1 cellular context compared by ENCODE assay signal in genomic region chr19:17855333-17856152, GRCh38.
TF ChIP-seq lines count a peak whose summit lies in the region.

No MANE protein-coding gene starts in this region.

TF ChIP-seq in HepG2, 621 proteins besides CTCF, POLR2A, EP300 and RAD21 (continued from another document and continues in another):
- no peak for TF ChIP-seq TRAFD1 (CRISPR knock-in tag; IDR thresholded peaks at IDR 0.05; ENCODE audit: borderline replicate concordance)
- 0 out of 2 replicates have a peak, but pooled peaks have one; percentile 23 for TF ChIP-seq ELF3 (CRISPR knock-in tag; IDR thresholded peaks at IDR 0.05)
- TF ChIP-seq ZNF232 (CRISPR knock-in tag; IDR thresholded peaks at IDR 0.05; ENCODE audit: borderline replicate concordance), result no peak
- TF ChIP-seq HNF4A (CRISPR knock-in tag; IDR thresholded peaks at IDR 0.05), result no peak
- no peak for TF ChIP-seq ZNF724P (CRISPR knock-in tag; IDR thresholded peaks at IDR 0.05; ENCODE audit: borderline replicate concordance)
- TF ChIP-seq ETV5 (CRISPR knock-in tag; IDR thresholded peaks at IDR 0.05; ENCODE audit: borderline replicate concordance), result no peak
- TF ChIP-seq ZNF317 (CRISPR knock-in tag; IDR thresholded peaks at IDR 0.05), result no peak
- no peak for TF ChIP-seq TOE1 (CRISPR knock-in tag; IDR thresholded peaks at IDR 0.05)
- TF ChIP-seq ZBTB20 (CRISPR knock-in tag; IDR thresholded peaks at IDR 0.05; ENCODE audit: borderline replicate concordance, low read depth), result no peak
- no peak for TF ChIP-seq THAP7 (CRISPR knock-in tag; IDR thresholded peaks at IDR 0.05)
- no peak for TF ChIP-seq CBX2 (IDR thresholded peaks at IDR 0.05; ENCODE audit: low read depth, low read length)
- TF ChIP-seq CBX2 (CRISPR knock-in tag; IDR thresholded peaks at IDR 0.05; ENCODE audit: low read depth), result no peak
- no peak for TF ChIP-seq MAFF (IDR thresholded peaks at IDR 0.05; ENCODE audit: low read depth, low read length)
- TF ChIP-seq CEBPG (CRISPR knock-in tag; IDR thresholded peaks at IDR 0.05), result no peak
- TF ChIP-seq PHF8 (CRISPR knock-in tag; IDR thresholded peaks at IDR 0.05), result no peak
- TF ChIP-seq ZEB1 (IDR thresholded peaks at IDR 0.05; ENCODE audit: insufficient replicate concordance, low read depth), result no peak
- no peak for TF ChIP-seq TFE3 (CRISPR knock-in tag; IDR thresholded peaks at IDR 0.05)
- no peak for TF ChIP-seq GABPA (IDR thresholded peaks at IDR 0.05; ENCODE audit: low read depth, low read length)
- no peak for TF ChIP-seq GABPA (CRISPR knock-in tag; IDR thresholded peaks at IDR 0.05; ENCODE audit: low read depth)
- TF ChIP-seq ZNF510 (CRISPR knock-in tag; IDR thresholded peaks at IDR 0.05; ENCODE audit: low read depth), result no peak
- no peak for TF ChIP-seq ZKSCAN1 (IDR thresholded peaks at IDR 0.05; ENCODE audit: low read length)
- peak; percentile 50; the same call in 1 of the 2 replicates for TF ChIP-seq HOXA3 (CRISPR knock-in tag; IDR thresholded peaks at IDR 0.05)
- no peak for TF ChIP-seq REPIN1 (CRISPR knock-in tag; IDR thresholded peaks at IDR 0.05; ENCODE audit: borderline replicate concordance, low read depth)
- TF ChIP-seq ATF1 (CRISPR knock-in tag; IDR thresholded peaks at IDR 0.05), result no peak
- no peak for TF ChIP-seq ZNF572 (CRISPR knock-in tag; IDR thresholded peaks at IDR 0.05)
- TF ChIP-seq ZNF24 (IDR thresholded peaks at IDR 0.05), result no peak
- TF ChIP-seq ZNF326 (CRISPR knock-in tag; IDR thresholded peaks at IDR 0.05; ENCODE audit: borderline replicate concordance), result no peak
- TF ChIP-seq ZNF773 (CRISPR knock-in tag; IDR thresholded peaks at IDR 0.05; ENCODE audit: borderline replicate concordance), result no peak
- TF ChIP-seq ZNF784 (CRISPR knock-in tag; IDR thresholded peaks at IDR 0.05; ENCODE audit: borderline replicate concordance), result no peak
- no peak for TF ChIP-seq ATF6 (CRISPR knock-in tag; conservative IDR thresholded peaks at IDR 0.05)
- no peak for TF ChIP-seq EZH2 (conservative IDR thresholded peaks at IDR 0.05; ENCODE audit: low read depth, low read length)
- no peak for TF ChIP-seq IRF9 (CRISPR knock-in tag; IDR thresholded peaks at IDR 0.05; ENCODE audit: borderline replicate concordance)
- no peak for TF ChIP-seq ZBTB1 (CRISPR knock-in tag; IDR thresholded peaks at IDR 0.05; ENCODE audit: borderline replicate concordance)
- TF ChIP-seq MLLT10 (CRISPR knock-in tag; IDR thresholded peaks at IDR 0.05), result no peak
- no peak for TF ChIP-seq CREM (IDR thresholded peaks at IDR 0.05)
- no peak for TF ChIP-seq CREM (CRISPR knock-in tag; IDR thresholded peaks at IDR 0.05)
- TF ChIP-seq FOXM1 (CRISPR knock-in tag; IDR thresholded peaks at IDR 0.05), result no peak
- no peak for TF ChIP-seq ZNF225 (CRISPR knock-in tag; IDR thresholded peaks at IDR 0.05)
- TF ChIP-seq ZNF367 (CRISPR knock-in tag; IDR thresholded peaks at IDR 0.05; ENCODE audit: borderline replicate concordance), result no peak
- TF ChIP-seq ATF4 (CRISPR knock-in tag; IDR thresholded peaks at IDR 0.05), result no peak
- TF ChIP-seq KDM6A (CRISPR knock-in tag; IDR thresholded peaks at IDR 0.05; ENCODE audit: low read depth), result no peak
- no peak for TF ChIP-seq PATZ1 (CRISPR knock-in tag; IDR thresholded peaks at IDR 0.05)
- TF ChIP-seq PHB2 (IDR thresholded peaks at IDR 0.05; ENCODE audit: partially characterized antibody), result no peak
- no peak for TF ChIP-seq GPN1 (CRISPR knock-in tag; IDR thresholded peaks at IDR 0.05; ENCODE audit: borderline replicate concordance)
- peak; percentile 59; the same call in 1 of the 2 replicates for TF ChIP-seq NFKB2 (CRISPR knock-in tag; IDR thresholded peaks at IDR 0.05; ENCODE audit: borderline replicate concordance)
- no peak for TF ChIP-seq SP4 (CRISPR knock-in tag; IDR thresholded peaks at IDR 0.05)
- TF ChIP-seq DRAP1 (CRISPR knock-in tag; IDR thresholded peaks at IDR 0.05), result no peak
- TF ChIP-seq CREB1 (IDR thresholded peaks at IDR 0.05), result no peak
- no peak for TF ChIP-seq CREB1 (CRISPR knock-in tag; IDR thresholded peaks at IDR 0.05)
- TF ChIP-seq IRF1 (CRISPR knock-in tag; IDR thresholded peaks at IDR 0.05; ENCODE audit: low read depth), result no peak
- TF ChIP-seq SKIL (CRISPR knock-in tag; IDR thresholded peaks at IDR 0.05; ENCODE audit: borderline replicate concordance), result no peak
- TF ChIP-seq KDM5B (CRISPR knock-in tag; IDR thresholded peaks at IDR 0.05; ENCODE audit: borderline replicate concordance), result no peak
- TF ChIP-seq ZNF20 (CRISPR knock-in tag; IDR thresholded peaks at IDR 0.05), result no peak
- no peak for TF ChIP-seq ZNF616 (CRISPR knock-in tag; IDR thresholded peaks at IDR 0.05; ENCODE audit: low read depth)
- no peak for TF ChIP-seq ZNF468 (CRISPR knock-in tag; IDR thresholded peaks at IDR 0.05)
- no peak for TF ChIP-seq ZC3H4 (CRISPR knock-in tag; IDR thresholded peaks at IDR 0.05; ENCODE audit: borderline replicate concordance)
- no peak for TF ChIP-seq BCL6 (CRISPR knock-in tag; IDR thresholded peaks at IDR 0.05)
- TF ChIP-seq ZNF629 (CRISPR knock-in tag; conservative IDR thresholded peaks at IDR 0.05), result no peak
- no peak for TF ChIP-seq ZNF607 (CRISPR knock-in tag; IDR thresholded peaks at IDR 0.05; ENCODE audit: borderline replicate concordance)
- TF ChIP-seq ZNF605 (CRISPR knock-in tag; IDR thresholded peaks at IDR 0.05), result 0 out of 2 replicates have a peak, but pooled peaks have one; percentile 31
- TF ChIP-seq E2F1 (CRISPR knock-in tag; IDR thresholded peaks at IDR 0.05), result no peak
- peak; percentile 65; the same call in 1 of the 2 replicates for TF ChIP-seq ZNF788 (CRISPR knock-in tag; IDR thresholded peaks at IDR 0.05; ENCODE audit: borderline replicate concordance)
